ENCODE assay signal across 1 cellular context in the genomic region with DNA sequence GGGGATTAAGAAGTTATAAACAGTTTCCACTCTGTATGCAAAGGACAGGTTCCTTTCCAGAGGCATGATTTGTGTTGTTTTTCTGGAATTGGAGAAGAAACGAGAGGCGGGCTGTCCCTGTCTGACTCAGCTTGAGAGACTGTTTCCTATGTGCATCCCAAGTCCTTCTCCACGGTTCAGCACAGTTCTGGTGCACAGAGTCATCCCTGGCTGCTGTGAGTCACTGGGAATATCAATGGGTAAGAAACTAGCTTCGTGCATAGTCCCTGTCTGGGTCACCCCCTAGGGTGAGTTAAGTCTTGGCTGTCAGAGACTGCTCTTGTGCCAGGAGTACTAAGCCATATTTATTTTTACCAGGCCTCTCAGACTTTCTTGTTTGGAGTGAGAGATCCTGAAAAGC.
TF ChIP-seq lines count a peak whose summit lies in the region.

No MANE protein-coding gene starts in this region.

TF ChIP-seq in HepG2, 621 proteins besides CTCF, POLR2A, EP300 and RAD21:
- no peak for TF ChIP-seq MXD4 (CRISPR knock-in tag; IDR thresholded peaks at IDR 0.05)
- TF ChIP-seq, protein P1, sequence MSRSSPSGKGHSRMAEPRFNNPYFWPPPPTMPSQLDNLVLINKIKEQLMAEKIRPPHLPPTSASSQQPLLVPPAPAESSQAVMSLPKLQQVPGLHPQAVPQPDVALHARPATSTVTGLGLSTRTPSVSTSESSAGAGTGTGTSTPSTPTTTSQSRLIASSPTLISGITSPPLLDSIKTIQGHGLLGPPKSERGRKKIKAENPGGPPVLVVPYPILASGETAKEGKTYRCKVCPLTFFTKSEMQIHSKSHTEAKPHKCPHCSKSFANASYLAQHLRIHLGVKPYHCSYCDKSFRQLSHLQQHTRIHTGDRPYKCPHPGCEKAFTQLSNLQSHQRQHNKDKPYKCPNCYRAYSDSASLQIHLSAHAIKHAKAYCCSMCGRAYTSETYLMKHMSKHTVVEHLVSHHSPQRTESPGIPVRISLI (CRISPR knock-in tag; IDR thresholded peaks at IDR 0.05; ENCODE audit: borderline replicate concordance) = no peak
- TF ChIP-seq REXO4 (CRISPR knock-in tag; IDR thresholded peaks at IDR 0.05; ENCODE audit: borderline replicate concordance) = no peak
- TF ChIP-seq, protein P2, sequence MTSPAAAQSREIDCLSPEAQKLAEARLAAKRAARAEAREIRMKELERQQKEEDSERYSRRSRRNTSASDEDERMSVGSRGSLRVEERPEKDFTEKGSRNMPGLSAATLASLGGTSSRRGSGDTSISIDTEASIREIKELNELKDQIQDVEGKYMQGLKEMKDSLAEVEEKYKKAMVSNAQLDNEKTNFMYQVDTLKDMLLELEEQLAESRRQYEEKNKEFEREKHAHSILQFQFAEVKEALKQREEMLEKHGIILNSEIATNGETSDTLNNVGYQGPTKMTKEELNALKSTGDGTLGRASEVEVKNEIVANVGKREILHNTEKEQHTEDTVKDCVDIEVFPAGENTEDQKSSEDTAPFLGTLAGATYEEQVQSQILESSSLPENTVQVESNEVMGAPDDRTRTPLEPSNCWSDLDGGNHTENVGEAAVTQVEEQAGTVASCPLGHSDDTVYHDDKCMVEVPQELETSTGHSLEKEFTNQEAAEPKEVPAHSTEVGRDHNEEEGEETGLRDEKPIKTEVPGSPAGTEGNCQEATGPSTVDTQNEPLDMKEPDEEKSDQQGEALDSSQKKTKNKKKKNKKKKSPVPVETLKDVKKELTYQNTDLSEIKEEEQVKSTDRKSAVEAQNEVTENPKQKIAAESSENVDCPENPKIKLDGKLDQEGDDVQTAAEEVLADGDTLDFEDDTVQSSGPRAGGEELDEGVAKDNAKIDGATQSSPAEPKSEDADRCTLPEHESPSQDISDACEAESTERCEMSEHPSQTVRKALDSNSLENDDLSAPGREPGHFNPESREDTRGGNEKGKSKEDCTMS (CRISPR knock-in tag; conservative IDR thresholded peaks at IDR 0.05) = no peak
- no peak for TF ChIP-seq NR1H2 (CRISPR knock-in tag; IDR thresholded peaks at IDR 0.05; ENCODE audit: borderline replicate concordance, low read depth)
- no peak for TF ChIP-seq KLF15 (CRISPR knock-in tag; IDR thresholded peaks at IDR 0.05; ENCODE audit: borderline replicate concordance)
- no peak for TF ChIP-seq EED (CRISPR knock-in tag; IDR thresholded peaks at IDR 0.05)
- no peak for TF ChIP-seq SMARCE1 (IDR thresholded peaks at IDR 0.05; ENCODE audit: borderline replicate concordance)
- no peak for TF ChIP-seq DNMT3B (CRISPR knock-in tag; conservative IDR thresholded peaks at IDR 0.05)
